11 cellular contexts compared by ENCODE assay signal in genomic region chrX:93454509-93454908, GRCh38.
"Had no signal": no experiment of that assay in that cellular context is flagged by ENCODE, and none has a peak within 500 bp of the region (broad histone marks: within the 10 kb centered on the region; RNA-seq: fewer than 3 reads in every experiment).

No MANE protein-coding gene starts in this region.

- DNase-seq: GM23248, GOT3, H7, H9, HCEC 1CT, HFFc6 had no signal

- H3K9me3 ChIP-seq: HAP-1 had no signal

- FAIRE-seq: H1, H54 had no signal

- H3K9me3 Mint-ChIP-seq: GM23338, HFFc6 had no signal

- H3K4me2 ChIP-seq: GM23338 had no signal

- ATAC-seq: GM23338, HCT116 had no signal

- H2AFZ ChIP-seq: GM23248, GM23338 had no signal

- H3K36me3 ChIP-seq: HAP-1 had no signal

- H3K4me3 Mint-ChIP-seq: GM23338, H9, HFFc6 had no signal

- H3K27ac ChIP-seq: GM23248 had no signal

- H3K27ac Mint-ChIP-seq: GM23338, HFFc6 had no signal

- H3K4me3 ChIP-seq: GM23248, GM23338, HAP-1 had no signal

- H3K9ac ChIP-seq: GM23248 had no signal

- H3K4me1 ChIP-seq: HAP-1 had no signal

- H3K4me1 Mint-ChIP-seq: GM23338 had no signal
